9 cellular contexts compared by ENCODE assay signal in genomic region chr16:14202697-14203096, GRCh38.
DNase-seq lines count a peak whose midpoint lies in the region; ATAC-seq and TF ChIP-seq lines count a peak whose summit lies in the region.
"Had no signal": no experiment of that assay in that cellular context is flagged by ENCODE, and none has a peak within 500 bp of the region (broad histone marks: within the 10 kb centered on the region; RNA-seq: fewer than 3 reads in every experiment).

No MANE protein-coding gene starts in this region.

- ATAC-seq in GM19468 (IDR thresholded peaks at IDR 0.05; ENCODE audit: extremely low read depth, unreplicated experiment) = peak; percentile 26
- no peak for ATAC-seq in HG03469 (IDR thresholded peaks at IDR 0.05; ENCODE audit: unreplicated experiment)
- ATAC-seq in aorta (ENCODE audit: low FRiP score) = no peak

- H3K27me3 ChIP-seq in aorta (ENCODE audit: control insufficient read depth in 1 of 2, insufficient read depth in 2 of 2, low read length in 1 of 2) = no peaks in the 10 kb centered on the region

- CTCF ChIA-PET in activated CD4-positive, alpha-beta memory T cell treated with anti-CD3 and anti-CD28 coated beads, Interleukin-2, amount 10 ng/mL, durations not matched to agents 7 days and 5 days (lab: Charles Lee) = no interaction called here

- H3K9me3 Mint-ChIP-seq in activated CD4-positive, alpha-beta memory T cell treated with anti-CD3 and anti-CD28 coated beads, Interleukin-2, amount 10 ng/mL, durations not matched to agents 7 days and 5 days = no peaks in the 10 kb centered on the region

- H3K4me1 Mint-ChIP-seq in activated CD4-positive, alpha-beta memory T cell treated with anti-CD3 and anti-CD28 coated beads, Interleukin-2, amount 10 ng/mL, durations not matched to agents 7 days and 5 days = peaks cover 15% of the 10 kb centered on the region

- H3K4me3 Mint-ChIP-seq in activated CD4-positive, alpha-beta memory T cell treated with anti-CD3 and anti-CD28 coated beads, Interleukin-2, amount 10 ng/mL, durations not matched to agents 7 days and 5 days = no peak overlapping the region

- POLR2A ChIA-PET in activated CD4-positive, alpha-beta memory T cell treated with anti-CD3 and anti-CD28 coated beads, Interleukin-2, amount 10 ng/mL, durations not matched to agents 7 days and 5 days (lab: Charles Lee) = no interaction called here

- no peaks in the 10 kb centered on the region for H3K4me1 ChIP-seq in aorta (ENCODE audit: control insufficient read depth in 1 of 2, insufficient read depth in 2 of 2, low read length in 2 of 2)

- intact Hi-C loops in aorta (cut with DNase I) = no loop called here

- no peak overlapping the region for H3K4me3 ChIP-seq in retinal pigment epithelial cell (ENCODE audit: low read length)
- no peak overlapping the region for H3K4me3 ChIP-seq in aorta (ENCODE audit: low read length in 2 of 2)

- DNase-seq in NCI-H774 (lab: John Stamatoyannopoulos, UW) (peak; percentile 89), fibroblast of gingiva (ENCODE audit: low read depth) (peak; percentile 14), retinal pigment epithelial cell (ENCODE audit: low read depth) (no peak), aorta (no peak), GOT3 (lab: John Stamatoyannopoulos, UW) (no peak)
- DNase-seq in activated CD4-positive, alpha-beta memory T cell treated with anti-CD3 and anti-CD28 coated beads, Interleukin-2, amount 10 ng/mL, durations not matched to agents 7 days and 5 days = no peak
- DNase-seq: NCI-H1694 treated with DMSO at 0.1 percent for 48 hours had no signal

- peak; percentile 45 for TF ChIP-seq CTCF in retinal pigment epithelial cell (conservative IDR thresholded peaks at IDR 0.05; ENCODE audit: low read depth, low read length)

- no peaks in the 10 kb centered on the region for H3K27me3 Mint-ChIP-seq in activated CD4-positive, alpha-beta memory T cell treated with anti-CD3 and anti-CD28 coated beads, Interleukin-2, amount 10 ng/mL, durations not matched to agents 7 days and 5 days

- no peaks in the 10 kb centered on the region for H3K36me3 Mint-ChIP-seq in activated CD4-positive, alpha-beta memory T cell treated with anti-CD3 and anti-CD28 coated beads, Interleukin-2, amount 10 ng/mL, durations not matched to agents 7 days and 5 days (ENCODE audit: low read depth)

- H3K36me3 ChIP-seq in aorta (ENCODE audit: control insufficient read depth in 1 of 2, insufficient read depth in 2 of 2, low read length in 1 of 2) = peaks cover 0 to 3% of the 10 kb centered on the region in 2 donors

- no peaks in the 10 kb centered on the region for H3K9me3 ChIP-seq in aorta (ENCODE audit: control insufficient read depth, low read length)

- no peak overlapping the region for H3K27ac Mint-ChIP-seq in activated CD4-positive, alpha-beta memory T cell treated with anti-CD3 and anti-CD28 coated beads, Interleukin-2, amount 10 ng/mL, durations not matched to agents 7 days and 5 days

- H3K27ac ChIP-seq in aorta (ENCODE audit: low read depth in 1 of 2, low read length in 2 of 2) = no peak overlapping the region

Comparison
In these comparisons a context has a peak if more than half of its experiments do, and no peak if none do; other contexts are left out.
1. DNase-seq: peak in NCI-H774 (single experiment) and fibroblast of gingiva (single experiment); none in retinal pigment epithelial cell (single experiment), activated CD4-positive, alpha-beta memory T cell treated with anti-CD3 and anti-CD28 coated beads, Interleukin-2, amount 10 ng/mL, durations not matched to agents 7 days and 5 days (single experiment), aorta (0 of 2) and GOT3 (single experiment).